1 cellular context compared by ENCODE assay signal in genomic region chr6:7119272-7119801, GRCh38.
TF ChIP-seq lines count a peak whose summit lies in the region.

No MANE protein-coding gene starts in this region.

TF ChIP-seq in K562, 482 proteins besides CTCF, POLR2A, EP300 and RAD21 (continued from another document):
- TF ChIP-seq ZNF398 (CRISPR knock-in tag; IDR thresholded peaks at IDR 0.05) (no peak), HNRNPLL (IDR thresholded peaks at IDR 0.05; ENCODE audit: low read depth, low read length, poor library complexity, severe bottlenecking) (peak; percentile 5), ILK (tag; IDR thresholded peaks at IDR 0.05; ENCODE audit: borderline replicate concordance, low read depth) (no peak), ZNF57 (CRISPR knock-in tag; IDR thresholded peaks at IDR 0.05) (no peak), ZNF239 (CRISPR knock-in tag; IDR thresholded peaks at IDR 0.05) (no peak), MXD1 (CRISPR knock-in tag; IDR thresholded peaks at IDR 0.05; ENCODE audit: borderline replicate concordance, poor library complexity, severe bottlenecking) (peak; percentile 38), ZBTB2 (IDR thresholded peaks at IDR 0.05) (peak; percentile 82), ZNF511 (CRISPR knock-in tag; IDR thresholded peaks at IDR 0.05) (no peak), NR2C1 (IDR thresholded peaks at IDR 0.05) (0 out of 2 replicates have a peak, but pooled peaks have one; percentile 30), NR2C1 (tag; IDR thresholded peaks at IDR 0.05) (no peak), DLX4 (CRISPR knock-in tag; IDR thresholded peaks at IDR 0.05) (no peak), TOE1 (IDR thresholded peaks at IDR 0.05; ENCODE audit: borderline replicate concordance) (peak; percentile 84), TOE1 (CRISPR knock-in tag; IDR thresholded peaks at IDR 0.05; ENCODE audit: borderline replicate concordance, low read depth) (0 out of 2 replicates have a peak, but pooled peaks have one; percentile 16), ZNF316 (IDR thresholded peaks at IDR 0.05) (0 out of 2 replicates have a peak, but pooled peaks have one; percentile 32), PHF20 (IDR thresholded peaks at IDR 0.05; ENCODE audit: partially characterized antibody) (no peak), ZNF24 (IDR thresholded peaks at IDR 0.05) (peak; percentile 68), SIRT6 (IDR thresholded peaks at IDR 0.05; ENCODE audit: low read depth, low read length) (no peak), STAT6 (CRISPR knock-in tag; IDR thresholded peaks at IDR 0.05) (no peak), HES1 (IDR thresholded peaks at IDR 0.05; ENCODE audit: low read depth) (peak; percentile 55; the same call in 1 of the 2 replicates), ZNF263 (CRISPR knock-in tag; IDR thresholded peaks at IDR 0.05; ENCODE audit: borderline replicate concordance) (no peak; the same call in 1 of the 2 replicates)
